In the genomic region with DNA sequence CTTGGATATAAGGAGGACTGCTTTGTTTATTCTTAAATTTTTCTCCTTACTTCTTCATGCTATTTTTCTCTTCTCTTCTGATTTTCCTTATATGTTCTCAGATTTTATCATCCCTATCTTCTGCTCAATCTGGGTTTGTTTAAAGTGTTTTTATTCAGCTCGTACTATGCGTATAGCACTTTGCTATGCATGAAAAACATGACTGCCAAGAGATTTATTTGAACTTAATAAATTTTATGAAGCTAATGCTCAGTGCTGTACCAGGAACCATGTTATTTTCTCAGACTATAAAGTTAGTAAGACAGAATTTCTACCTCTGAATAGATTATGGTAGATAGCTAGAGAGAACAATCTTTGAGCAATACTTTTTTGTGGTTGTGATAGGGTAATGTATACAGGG, we compare ENCODE assay signal across 1 cellular context.
TF ChIP-seq lines count a peak whose summit lies in the region.

No MANE protein-coding gene starts in this region.

TF ChIP-seq in SK-N-SH treated with all-trans-retinoic acid at 6 μM for 48 hours, 23 proteins besides CTCF, POLR2A, EP300 and RAD21 (continued from another document):
- TF ChIP-seq, protein P1, sequence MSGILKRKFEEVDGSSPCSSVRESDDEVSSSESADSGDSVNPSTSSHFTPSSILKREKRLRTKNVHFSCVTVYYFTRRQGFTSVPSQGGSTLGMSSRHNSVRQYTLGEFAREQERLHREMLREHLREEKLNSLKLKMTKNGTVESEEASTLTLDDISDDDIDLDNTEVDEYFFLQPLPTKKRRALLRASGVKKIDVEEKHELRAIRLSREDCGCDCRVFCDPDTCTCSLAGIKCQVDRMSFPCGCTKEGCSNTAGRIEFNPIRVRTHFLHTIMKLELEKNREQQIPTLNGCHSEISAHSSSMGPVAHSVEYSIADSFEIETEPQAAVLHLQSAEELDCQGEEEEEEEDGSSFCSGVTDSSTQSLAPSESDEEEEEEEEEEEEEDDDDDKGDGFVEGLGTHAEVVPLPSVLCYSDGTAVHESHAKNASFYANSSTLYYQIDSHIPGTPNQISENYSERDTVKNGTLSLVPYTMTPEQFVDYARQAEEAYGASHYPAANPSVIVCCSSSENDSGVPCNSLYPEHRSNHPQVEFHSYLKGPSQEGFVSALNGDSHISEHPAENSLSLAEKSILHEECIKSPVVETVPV (CRISPR knock-in tag; IDR thresholded peaks at IDR 0.05): no peak
- TF ChIP-seq ARNTL (CRISPR knock-in tag; IDR thresholded peaks at IDR 0.05; ENCODE audit: borderline replicate concordance, low read depth): no peak
- TF ChIP-seq ZNF565 (CRISPR knock-in tag; conservative IDR thresholded peaks at IDR 0.05; ENCODE audit: low read depth): no peak
- no peak for TF ChIP-seq ISL1 (CRISPR knock-in tag; IDR thresholded peaks at IDR 0.05)
